In genomic region chr18:48815581-48816324, GRCh38 we compare ENCODE assay signal across 13 cellular contexts.
DNase-seq lines count a peak whose midpoint lies in the region; ATAC-seq, FAIRE-seq and TF ChIP-seq lines count a peak whose summit lies in the region.
"Had no signal": no experiment of that assay in that cellular context is flagged by ENCODE, and none has a peak within 500 bp of the region (broad histone marks: within the 10 kb centered on the region; RNA-seq: fewer than 3 reads in every experiment).

No MANE protein-coding gene starts in this region.

- peaks cover 0 to 39% (median 14%) of the 10 kb centered on the region in 6 donors for H3K4me1 ChIP-seq in spleen
- H3K4me1 ChIP-seq: breast epithelium had no signal

- peaks cover 3% of the 10 kb centered on the region for H3K36me3 Mint-ChIP-seq in T-helper 17 cell (ENCODE audit: low read depth)
- H3K36me3 Mint-ChIP-seq in dendritic cell treated with granulocyte-macrophage colony-stimulating factor and Interleukin-4, amounts not matched to agents 40 ng/mL and 50 ng/mL, for 4 days (ENCODE audit: low read depth), result peaks cover 49% of the 10 kb centered on the region

- no peak for TF ChIP-seq CTCF in spleen (IDR thresholded peaks at IDR 0.05 in 8 of 11, conservative IDR thresholded peaks at IDR 0.05 in 3 of 11)

- H3K27me3 ChIP-seq in spleen (replicated peaks in 1 of 7), result no peaks in the 10 kb centered on the region
- H3K27me3 ChIP-seq: breast epithelium had no signal

- WGBS in spleen, 5 donors, result 73 to 97% (median 85%) methylated on average over 5 of the region's 5 CpGs

- peak overlapping the region; percentile 100 for H3K27ac Mint-ChIP-seq in T-helper 17 cell
- H3K27ac Mint-ChIP-seq in dendritic cell treated with granulocyte-macrophage colony-stimulating factor and Interleukin-4, amounts not matched to agents 40 ng/mL and 50 ng/mL, for 4 days, result peak overlapping the region; percentile 28

- H3K9me3 ChIP-seq in T-helper 17 cell (ENCODE audit: control insufficient read depth, low read length, poor library complexity, severe bottlenecking) (no peaks in the 10 kb centered on the region), spleen (no peaks in the 10 kb centered on the region)
- H3K9me3 ChIP-seq: breast epithelium had no signal

- no peak overlapping the region for H3K27ac ChIP-seq in spleen
- H3K27ac ChIP-seq: breast epithelium, SK-N-MC had no signal

- H3K27me3 Mint-ChIP-seq in T-helper 17 cell, result no peaks in the 10 kb centered on the region
- H3K27me3 Mint-ChIP-seq in dendritic cell treated with granulocyte-macrophage colony-stimulating factor and Interleukin-4, amounts not matched to agents 40 ng/mL and 50 ng/mL, for 4 days, result no peaks in the 10 kb centered on the region
- H3K27me3 Mint-ChIP-seq: naive B cell had no signal

- no peak for TF ChIP-seq POLR2A in GM12892 (IDR thresholded peaks at IDR 0.05; ENCODE audit: low read depth, low read length)
- no peak for TF ChIP-seq POLR2A in spleen (IDR thresholded peaks at IDR 0.05)

- no peak overlapping the region for H3K4me3 ChIP-seq in spleen
- H3K4me3 ChIP-seq: breast epithelium, SK-N-MC had no signal

- DNase-seq in GM12892 (ENCODE audit: insufficient read length) (no peak), T-helper 17 cell (no peak), spleen (peak; percentile 21), GM03348 (ENCODE audit: low spot score) (no peak), T1000 (lab: John Stamatoyannopoulos, UW) (no peak)
- no peak for DNase-seq in activated naive CD4-positive, alpha-beta T cell treated with Interleukin-2 at 50 U/mL for 16 hours
- DNase-seq: naive B cell, NCI-H1105, NCI-H774 had no signal

- H3K9me3 Mint-ChIP-seq in dendritic cell treated with granulocyte-macrophage colony-stimulating factor and Interleukin-4, amounts not matched to agents 40 ng/mL and 50 ng/mL, for 4 days, result no peaks in the 10 kb centered on the region
- H3K9me3 Mint-ChIP-seq: naive B cell had no signal

- intact Hi-C loops in dendritic cell treated with granulocyte-macrophage colony-stimulating factor and Interleukin-4, amounts not matched to agents 40 ng/mL and 50 ng/mL, for 4 days (cut with micrococcal nuclease), result no loop called here
- intact Hi-C loops in spleen (cut with DNase I; ENCODE audit: low total_unique reads), result no loop called here

- peaks cover 56% of the 10 kb centered on the region for H3K4me1 Mint-ChIP-seq in T-helper 17 cell
- H3K4me1 Mint-ChIP-seq in dendritic cell treated with granulocyte-macrophage colony-stimulating factor and Interleukin-4, amounts not matched to agents 40 ng/mL and 50 ng/mL, for 4 days (ENCODE audit: low read depth), result peaks cover 39% of the 10 kb centered on the region

- peak; percentile 72 for FAIRE-seq in GM12892 (lab: Jason Lieb, UNC)

- no peak overlapping the region for H3K4me3 Mint-ChIP-seq in T-helper 17 cell
- no peak overlapping the region for H3K4me3 Mint-ChIP-seq in dendritic cell treated with granulocyte-macrophage colony-stimulating factor and Interleukin-4, amounts not matched to agents 40 ng/mL and 50 ng/mL, for 4 days
- H3K4me3 Mint-ChIP-seq: naive B cell had no signal

- peaks cover 0 to 34% (median 0%) of the 10 kb centered on the region in 6 donors for H3K36me3 ChIP-seq in spleen
- H3K36me3 ChIP-seq: breast epithelium had no signal

- no peak for ATAC-seq in T-helper 17 cell
- ATAC-seq in HG02759 (IDR thresholded peaks at IDR 0.05; ENCODE audit: unreplicated experiment), result no peak
